ENCODE assay signal across 1 cellular context in genomic region chr20:35603695-35604443, GRCh38.
TF ChIP-seq lines count a peak whose summit lies in the region.

No MANE protein-coding gene starts in this region.

TF ChIP-seq in HepG2, 621 proteins besides CTCF, POLR2A, EP300 and RAD21 (continued from another document):
- TF ChIP-seq ZNF687 (CRISPR knock-in tag; IDR thresholded peaks at IDR 0.05) (peak; percentile 39; the same call in 1 of the 2 replicates), HNF4A (CRISPR knock-in tag; IDR thresholded peaks at IDR 0.05) (peak; percentile 50; the same call in 1 of the 2 replicates), ZNF205 (CRISPR knock-in tag; IDR thresholded peaks at IDR 0.05) (no peak)
